In genomic region chrX:81120270-81120935, GRCh38 we compare ENCODE assay signal across 1 cellular context.
TF ChIP-seq lines count a peak whose summit lies in the region.

No MANE protein-coding gene starts in this region.

TF ChIP-seq in GM23338, 12 proteins besides CTCF, POLR2A, EP300 and RAD21 (continued from another document):
- TF ChIP-seq REST (IDR thresholded peaks at IDR 0.05; ENCODE audit: unreplicated experiment): no peak
